ENCODE assay signal across 10 cellular contexts in genomic region chr10:100637785-100638184, GRCh38.
DNase-seq lines count a peak whose midpoint lies in the region; ATAC-seq, FAIRE-seq and TF ChIP-seq lines count a peak whose summit lies in the region.
"Had no signal": no experiment of that assay in that cellular context is flagged by ENCODE, and none has a peak within 500 bp of the region (broad histone marks: within the 10 kb centered on the region; RNA-seq: fewer than 3 reads in every experiment).

No MANE protein-coding gene starts in this region.

- TF ChIP-seq CTCF in GM12865 (IDR thresholded peaks at IDR 0.05; ENCODE audit: insufficient read depth, low read depth, low read length, missing control alignments) (peak; percentile 39), gastrocnemius medialis (IDR thresholded peaks at IDR 0.05 in 4 of 5, conservative IDR thresholded peaks at IDR 0.05 in 1 of 5) (no peak)

- H3K4me3 ChIP-seq in GM12865 (ENCODE audit: low read depth, low read length) (no peak overlapping the region), gastrocnemius medialis (no peak overlapping the region)

- ATAC-seq in gastrocnemius medialis: no peak

- no peaks in the 10 kb centered on the region for H3K9me3 ChIP-seq in gastrocnemius medialis

- DNase-seq in ACHN (peak; percentile 51), GM12865 (ENCODE audit: low read depth) (no peak), RCC 7860 (ENCODE audit: low spot score) (peak; percentile 13), glomerular visceral epithelial cell (ENCODE audit: extremely low spot score) (peak; percentile 9), gastrocnemius medialis (no peak), medulla oblongata (ENCODE audit: extremely low spot score) (no peak), NCI-H187 (lab: John Stamatoyannopoulos, UW) (no peak), NCI-H748 treated with DMSO at 0.1 percent for 48 hours (lab: John Stamatoyannopoulos, UW) (no peak)
- DNase-seq: KBM-7; stimulated activated CD4-positive, alpha-beta T cell treated with anti-CD3 and anti-CD28 coated beads, Interleukin-12 subunit alpha, Interleukin-12 subunit beta, amount 100 ng/mL, for 4 hours had no signal

- no peak for TF ChIP-seq POLR2A in gastrocnemius medialis (IDR thresholded peaks at IDR 0.05)

- H3K27ac ChIP-seq in gastrocnemius medialis: no peak overlapping the region

- in situ Hi-C loops in ACHN (cut with HindIII; ENCODE audit: low pct_ligation_motif_present, low pct_unique_long_range_greater_than_20kb, low sequenced_read_pairs) (no loop called here), gastrocnemius medialis (cut with MboI; ENCODE audit: low sequenced_read_pairs in 4 of 4) (no loop called here)

- peaks cover 21 to 41% (median 33%) of the 10 kb centered on the region in 3 donors for H3K27me3 ChIP-seq in gastrocnemius medialis

- intact Hi-C loops in gastrocnemius medialis (cut with DNase I; ENCODE audit: low total_unique reads): no loop called here

- no peaks in the 10 kb centered on the region for H3K36me3 ChIP-seq in gastrocnemius medialis

- no peak for FAIRE-seq in RCC 7860 (lab: Jason Lieb, UNC)

- no peaks in the 10 kb centered on the region for H3K4me1 ChIP-seq in gastrocnemius medialis

Comparison
In these comparisons a context has a peak if more than half of its experiments do, and no peak if none do; other contexts are left out.
1. DNase-seq: peak in ACHN (single experiment), RCC 7860 (single experiment) and glomerular visceral epithelial cell (single experiment); none in GM12865 (single experiment), gastrocnemius medialis (0 of 2), medulla oblongata (single experiment), NCI-H187 (0 of 2) and NCI-H748 treated with DMSO at 0.1 percent for 48 hours (single experiment).